22 cellular contexts compared by ENCODE assay signal in the genomic region with DNA sequence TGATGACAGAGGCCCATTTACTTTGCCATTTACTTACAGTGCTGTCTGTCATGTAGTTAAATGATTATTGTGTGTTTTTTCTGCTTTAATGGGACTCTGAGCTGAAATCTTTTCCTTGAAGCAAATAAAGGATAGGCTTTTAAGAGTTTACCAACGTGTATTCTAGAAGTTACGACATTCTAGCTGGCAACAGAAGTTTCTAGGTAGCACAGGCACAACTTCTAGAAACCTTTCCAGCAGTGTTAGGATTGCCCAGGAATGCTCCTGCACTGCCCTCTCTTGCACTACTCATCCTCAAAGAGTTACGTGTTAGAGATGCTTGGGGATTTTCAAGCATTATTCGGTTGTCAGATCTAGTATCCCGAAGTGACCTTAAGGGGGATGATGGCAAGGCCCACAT.
"Had no signal": no experiment of that assay in that cellular context is flagged by ENCODE, and none has a peak within 500 bp of the region (broad histone marks: within the 10 kb centered on the region; RNA-seq: fewer than 3 reads in every experiment).

No MANE protein-coding gene starts in this region.

- ATAC-seq: left cardiac atrium; natural killer cell; pancreas; sciatic nerve; stimulated activated effector memory CD8-positive, alpha-beta T cell treated with anti-CD3 and anti-CD28 coated beads, Interleukin-12 subunit alpha, Interleukin-12 subunit beta, amount 100 ng/mL, for 72 hours had no signal

- H3K9me3 ChIP-seq: esophagus muscularis mucosa, heart right ventricle, pancreas, right atrium auricular region, stomach, thyroid gland had no signal

- H3K27ac ChIP-seq: coronary artery, esophagus muscularis mucosa, heart right ventricle, pancreas, right atrium auricular region, stomach, thyroid gland had no signal

- H3K27me3 ChIP-seq: esophagus muscularis mucosa, heart right ventricle, pancreas, right atrium auricular region, stomach, thyroid gland had no signal

- H3K4me3 ChIP-seq: coronary artery, esophagus muscularis mucosa, heart right ventricle, lung, pancreas, right atrium auricular region, stomach, thyroid gland had no signal

- H3K4me1 ChIP-seq: esophagus muscularis mucosa, pancreas, right atrium auricular region, stomach, thyroid gland had no signal

- DNase-seq: dermis blood vessel endothelial cell; effector memory CD4-positive, alpha-beta T cell; foreskin melanocyte; glutamatergic neuron; heart right ventricle; hippocampal formation; left cardiac atrium; left ventricle myocardium superior; natural killer cell; occipital lobe; pancreas; stimulated activated CD4-positive, alpha-beta T cell treated with anti-CD3 and anti-CD28 coated beads, Interleukin-2, amount 100 ng/mL, for 24 hours; stimulated activated CD4-positive, alpha-beta T cell treated with anti-CD3 and anti-CD28 coated beads, Interleukin-4, amount 100 ng/mL, for 24 hours; stimulated activated naive CD4-positive, alpha-beta T cell treated with Interleukin-2 at 50 U/mL for 16 hours; stomach; thyroid gland had no signal
